ENCODE assay signal across 13 cellular contexts in the genomic region with DNA sequence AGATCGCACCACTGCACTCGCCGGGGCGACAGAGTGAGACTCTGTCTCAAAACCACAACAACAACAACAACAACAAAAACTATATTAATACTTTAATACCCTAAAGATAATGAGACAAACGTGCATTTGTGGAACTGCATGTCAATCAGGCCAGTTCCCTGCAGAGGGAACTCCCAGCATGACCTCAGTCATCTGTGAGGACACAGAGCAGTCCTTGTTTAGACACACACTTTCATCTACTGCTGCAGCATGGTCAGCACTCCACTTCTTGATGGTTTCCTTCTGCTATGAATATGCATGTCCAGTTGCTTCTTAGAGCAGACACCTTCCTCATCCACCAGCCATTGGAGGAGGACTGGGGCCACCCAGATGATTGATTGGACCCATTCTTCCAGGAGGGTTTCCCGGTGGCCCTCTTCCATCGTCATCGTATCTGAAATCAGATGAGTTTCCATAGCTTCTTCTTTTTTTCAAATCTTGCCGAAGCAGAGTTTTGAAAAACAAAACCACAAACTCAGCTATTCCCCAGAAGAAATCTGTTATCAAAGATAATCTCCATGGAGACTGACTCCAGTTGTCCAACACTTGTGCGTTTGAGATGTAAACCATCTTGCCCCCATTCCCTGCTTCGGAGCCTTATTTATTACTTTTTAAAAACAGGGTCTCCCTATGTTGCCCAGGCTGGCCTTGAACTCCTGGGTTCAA. TPM values are rescaled to one million over a fixed set of nuclear protein-coding genes. Genes with fewer than 3 reads are reported as not detected.
DNase-seq lines count a peak whose midpoint lies in the region; ATAC-seq, FAIRE-seq and TF ChIP-seq lines count a peak whose summit lies in the region.
"Had no signal": no experiment of that assay in that cellular context is flagged by ENCODE, and none has a peak within 500 bp of the region (broad histone marks: within the 10 kb centered on the region; RNA-seq: fewer than 3 reads in every experiment).

No MANE protein-coding gene starts in this region.

- H3K27ac ChIP-seq in colonic mucosa, result no peak overlapping the region

- H3K4me1 Mint-ChIP-seq in osteocyte (ENCODE audit: unreplicated experiment), result peaks cover 12% of the 10 kb centered on the region

- H3K36me3 ChIP-seq in colonic mucosa, result no peaks in the 10 kb centered on the region

- no peaks in the 10 kb centered on the region for H3K27me3 ChIP-seq in colonic mucosa
- H3K27me3 ChIP-seq: ascending aorta, heart right ventricle had no signal

- intact Hi-C loops in colonic mucosa (cut with DNase I), result no loop called here

- peaks cover 8% of the 10 kb centered on the region for H3K9me3 Mint-ChIP-seq in osteocyte (ENCODE audit: unreplicated experiment)

- H3K4me3 Mint-ChIP-seq in osteocyte (ENCODE audit: unreplicated experiment), result peak overlapping the region; percentile 96

- H3K36me3 Mint-ChIP-seq in osteocyte (ENCODE audit: unreplicated experiment), result peaks cover 19% of the 10 kb centered on the region

- FAIRE-seq in frontal cortex (lab: Jason Lieb, UNC), result no peak
- FAIRE-seq: RCC 7860 had no signal

- no peak for TF ChIP-seq CTCF in osteocyte (IDR thresholded peaks at IDR 0.05)
- TF ChIP-seq CTCF in colonic mucosa (IDR thresholded peaks at IDR 0.05), result no peak

- DNase-seq in COLO829 (ENCODE audit: low spot score), result peak; percentile 14
- DNase-seq in RPMI7951 (ENCODE audit: low read depth), result peak; percentile 42
- DNase-seq in frontal cortex (ENCODE audit: low spot score in 2 of 2), result peak; percentile 35 to 40
- no peak for DNase-seq in osteocyte (ENCODE audit: extremely low spot score, unreplicated experiment)
- DNase-seq in colonic mucosa, result no peak
- DNase-seq in DMS 273 (lab: John Stamatoyannopoulos, UW; ENCODE audit: unreplicated experiment), result no peak
- DNase-seq: heart right ventricle; lower lobe of right lung; stimulated activated CD4-positive, alpha-beta T cell treated with anti-CD3 and anti-CD28 coated beads, Interleukin-2, amount 100 ng/mL, for 48 hours; stimulated activated naive CD8-positive, alpha-beta T cell treated with anti-CD3 and anti-CD28 coated beads, Interleukin-15, Interleukin-2, amounts not matched to agents 100 U/mL and 50 U/mL, for 24 hours had no signal

- no peak overlapping the region for H3K9ac ChIP-seq in colonic mucosa (ENCODE audit: low read depth in 2 of 2, low read length in 2 of 2)

- H3K4me3 ChIP-seq in colonic mucosa, result no peak overlapping the region

- no peaks in the 10 kb centered on the region for H3K9me3 ChIP-seq in colonic mucosa

- no peak overlapping the region for H3K27ac Mint-ChIP-seq in osteocyte (ENCODE audit: unreplicated experiment)

- no peaks in the 10 kb centered on the region for H3K4me1 ChIP-seq in colonic mucosa

- no peak for ATAC-seq in HG02884 (IDR thresholded peaks at IDR 0.05; ENCODE audit: unreplicated experiment)

- H3K27me3 Mint-ChIP-seq in osteocyte (ENCODE audit: unreplicated experiment), result no peaks in the 10 kb centered on the region

RNA-seq across cellular contexts. Expression of a gene that starts 26.5 kb away (rescaled TPM):
- total RNA-seq in RPMI7951 (2014; rRNA removed; shearing (Covaris generic)), result 2.8 and 3.3 TPM in 2 replicates
- 23.6 TPM for total RNA-seq in frontal cortex
- 6.9 and 8.6 TPM in 2 replicates for total RNA-seq in osteocyte
- 1 to 10 TPM; 4.9 to 7.8 TPM for total RNA-seq in colonic mucosa

RNA-seq across cellular contexts. Expression of a gene that starts 37.8 kb away (rescaled TPM):
- 12.4 and 21.8 TPM in 2 replicates for total RNA-seq in RPMI7951 (2014; rRNA removed; shearing (Covaris generic))
- 134 TPM for total RNA-seq in frontal cortex
- 16.0 and 18.0 TPM in 2 replicates for total RNA-seq in osteocyte
- 1 to 10 TPM; 6.0 to 7.9 TPM for total RNA-seq in colonic mucosa

Comparison
In these comparisons a context has a peak if more than half of its experiments do, and no peak if none do; other contexts are left out.
1. DNase-seq: peak in COLO829 (single experiment), RPMI7951 (single experiment) and frontal cortex (2 of 2); none in osteocyte (single experiment), colonic mucosa (single experiment) and DMS 273 (single experiment).